20 cellular contexts compared by ENCODE assay signal in genomic region chr15:34128898-34129297, GRCh38. TPM values are rescaled to one million over a fixed set of nuclear protein-coding genes. Genes with fewer than 3 reads are reported as not detected.
DNase-seq lines count a peak whose midpoint lies in the region; ATAC-seq, FAIRE-seq and TF ChIP-seq lines count a peak whose summit lies in the region.
"Had no signal": no experiment of that assay in that cellular context is flagged by ENCODE, and none has a peak within 500 bp of the region (broad histone marks: within the 10 kb centered on the region; RNA-seq: fewer than 3 reads in every experiment).

No MANE protein-coding gene starts in this region.

- H3K27ac ChIP-seq in HepG2 (ENCODE audit: extremely low read length, insufficient read depth, low read length) (no peak overlapping the region), right lobe of liver (no peak overlapping the region), Panc1 (ENCODE audit: low read length) (no peak overlapping the region), keratinocyte (ENCODE audit: control insufficient read depth, insufficient read depth, low read length) (no peak overlapping the region), sigmoid colon (no peak overlapping the region)
- H3K27ac ChIP-seq: 22Rv1; BLaER1 treated with 17β-estradiol and CSF1 and Interleukin-3, amounts not matched to agents 10 nM and 100 nM; GM23248 had no signal

- H3K9ac ChIP-seq in HepG2 (ENCODE audit: insufficient read depth, low read depth, low read length) = no peak overlapping the region
- H3K9ac ChIP-seq in keratinocyte (ENCODE audit: control insufficient read depth, extremely low read depth, insufficient read depth, low read length) = no peak overlapping the region
- H3K9ac ChIP-seq: BLaER1 treated with 17β-estradiol and CSF1 and Interleukin-3, amounts not matched to agents 10 nM and 100 nM; GM23248 had no signal

- no peaks in the 10 kb centered on the region for H4K20me1 ChIP-seq in HepG2 (ENCODE audit: insufficient read depth, low read length)
- no peaks in the 10 kb centered on the region for H4K20me1 ChIP-seq in keratinocyte (ENCODE audit: control insufficient read depth, extremely low read depth, insufficient read depth, low read length)
- H4K20me1 ChIP-seq: BLaER1 treated with 17β-estradiol and CSF1 and Interleukin-3, amounts not matched to agents 10 nM and 100 nM had no signal

- FAIRE-seq in HepG2 (lab: Jason Lieb, UNC) (no peak), keratinocyte (lab: Jason Lieb, UNC) (peak; percentile 74)
- FAIRE-seq: A204.1, GM12892 had no signal

- no peak for TF ChIP-seq RAD21 in HepG2 (CRISPR knock-in tag; IDR thresholded peaks at IDR 0.05)

- CTCF ChIA-PET in HepG2 (lab: Yijun Ruan, JAX; ENCODE audit: low intra/inter-chr PET ratio, low total read pairs) = no interaction called here
- CTCF ChIA-PET in Panc1 (lab: Charles Lee) = no interaction called here

- intact Hi-C loops in HepG2 (cut with micrococcal nuclease; ENCODE audit: unreplicated experiment) = no loop called here
- intact Hi-C loops in right lobe of liver (cut with DNase I) = no loop called here
- intact Hi-C loops in Panc1 (cut with micrococcal nuclease; ENCODE audit: unreplicated experiment) = no loop called here
- intact Hi-C loops in sigmoid colon (cut with DNase I) = no loop called here

- no peak overlapping the region for H3K4me3 ChIP-seq in HepG2 (replicated peaks in 1 of 3; ENCODE audit: insufficient read depth in 1 of 3, low read depth in 2 of 3, low read length in 3 of 3)
- no peak overlapping the region for H3K4me3 ChIP-seq in right lobe of liver
- H3K4me3 ChIP-seq in Panc1 (ENCODE audit: low read depth in 2 of 2, low read length in 2 of 2) = no peak overlapping the region
- H3K4me3 ChIP-seq in keratinocyte (ENCODE audit: control insufficient read depth in 2 of 3, extremely low read depth in 1 of 3, insufficient read depth in 2 of 3, low read depth in 1 of 3, low read length in 3 of 3) = no peak overlapping the region
- H3K4me3 ChIP-seq in sigmoid colon = no peak overlapping the region
- H3K4me3 ChIP-seq: BLaER1 treated with 17β-estradiol and CSF1 and Interleukin-3, amounts not matched to agents 10 nM and 100 nM; GM23248 had no signal

- H3K79me2 ChIP-seq in HepG2 (ENCODE audit: insufficient read depth, low read length) (no peaks in the 10 kb centered on the region), keratinocyte (ENCODE audit: control insufficient read depth, insufficient read depth, low read length) (no peaks in the 10 kb centered on the region)

- ATAC-seq in HepG2 = no peak
- ATAC-seq in right lobe of liver = no peak
- no peak for ATAC-seq in Panc1
- ATAC-seq: HCT116 had no signal

- TF ChIP-seq POLR2A in HepG2 (IDR thresholded peaks at IDR 0.05; ENCODE audit: insufficient read depth in 1 of 2, low read depth in 2 of 2, low read length in 2 of 2) (no peak), right lobe of liver (IDR thresholded peaks at IDR 0.05) (no peak), sigmoid colon (IDR thresholded peaks at IDR 0.05) (no peak)

- H3K9me3 ChIP-seq in HepG2 (ENCODE audit: low read length) = no peaks in the 10 kb centered on the region
- H3K9me3 ChIP-seq in right lobe of liver = no peaks in the 10 kb centered on the region
- no peaks in the 10 kb centered on the region for H3K9me3 ChIP-seq in Panc1 (ENCODE audit: control insufficient read depth, insufficient read depth, low read depth, low read length)
- H3K9me3 ChIP-seq in keratinocyte (ENCODE audit: control insufficient read depth, low read depth, low read length) = no peaks in the 10 kb centered on the region
- H3K9me3 ChIP-seq in sigmoid colon = no peaks in the 10 kb centered on the region
- H3K9me3 ChIP-seq: BE2C; BLaER1 treated with 17β-estradiol and CSF1 and Interleukin-3, amounts not matched to agents 10 nM and 100 nM had no signal

- POLR2A ChIA-PET in HepG2 (lab: Yijun Ruan, JAX) (no interaction called here), Panc1 (lab: Charles Lee) (no interaction called here)

- no peaks in the 10 kb centered on the region for H3K27me3 ChIP-seq in HepG2 (ENCODE audit: control insufficient read depth in 1 of 2, insufficient read depth in 2 of 2, low read length in 2 of 2)
- no peaks in the 10 kb centered on the region for H3K27me3 ChIP-seq in right lobe of liver
- H3K27me3 ChIP-seq in Panc1 (ENCODE audit: control insufficient read depth, insufficient read depth, low read length) = no peaks in the 10 kb centered on the region
- H3K27me3 ChIP-seq in keratinocyte (ENCODE audit: control insufficient read depth, extremely low read depth, insufficient read depth, low read length) = no peaks in the 10 kb centered on the region
- H3K27me3 ChIP-seq in sigmoid colon = no peaks in the 10 kb centered on the region
- H3K27me3 ChIP-seq: BE2C; BLaER1 treated with 17β-estradiol and CSF1 and Interleukin-3, amounts not matched to agents 10 nM and 100 nM had no signal

- DNase-seq in HepG2 (ENCODE audit: low spot score) = no peak
- no peak for DNase-seq in right lobe of liver
- DNase-seq in Panc1 (ENCODE audit: low read depth, low spot score) = no peak
- no peak for DNase-seq in keratinocyte (ENCODE audit: low read depth, low spot score)
- no peak for DNase-seq in sigmoid colon
- no peak for DNase-seq in NCI-H524 (lab: John Stamatoyannopoulos, UW)
- DNase-seq: ACHN; AML-193; BE2C; CD4-positive, alpha-beta T cell; CD8-positive, alpha-beta memory T cell; DMS53; DMS79 treated with DMSO at 0.1 percent for 48 hours; GM23248; H9 had no signal

- TF ChIP-seq CTCF in HepG2 (CRISPR knock-in tag; IDR thresholded peaks at IDR 0.05) (no peak), right lobe of liver (IDR thresholded peaks at IDR 0.05) (no peak), Panc1 (IDR thresholded peaks at IDR 0.05) (no peak), keratinocyte (optimal IDR thresholded peaks at IDR 0.05 in 1 of 3, IDR thresholded peaks at IDR 0.05 in 1 of 3, conservative IDR thresholded peaks at IDR 0.05 in 1 of 3; ENCODE audit: extremely low read depth in 1 of 3, insufficient read depth in 2 of 3, low read length in 3 of 3) (no peak), sigmoid colon (IDR thresholded peaks at IDR 0.05) (no peak)

- 46% methylated on average over 2 of the region's 2 CpGs for WGBS in HepG2 (ENCODE audit: low lambda C conversion rate)
- 50% methylated on average over 2 of the region's 2 CpGs for WGBS in right lobe of liver (ENCODE audit: insufficient coverage, low coverage, low lambda C conversion rate, missing lambda C conversion rate)
- 48% methylated on average over 2 of the region's 2 CpGs for WGBS in sigmoid colon, 2 donors

- dilution Hi-C loops in keratinocyte (cut with MboI; ENCODE audit: extremely low pct_ligation_motif_present, low sequenced_read_pairs) = no loop called here

- in situ Hi-C loops in HepG2 (cut with HindIII; ENCODE audit: extremely low pct_ligation_motif_present, low pct_unique_long_range_greater_than_20kb) = no loop called here
- in situ Hi-C loops in Panc1 (cut with HindIII; ENCODE audit: low pct_unique_long_range_greater_than_20kb, low sequenced_read_pairs) = no loop called here

- TF ChIP-seq EP300 in HepG2 (IDR thresholded peaks at IDR 0.05; ENCODE audit: low read depth in 2 of 2, low read length in 2 of 2) (no peak), HepG2 (CRISPR knock-in tag; IDR thresholded peaks at IDR 0.05; ENCODE audit: borderline replicate concordance) (no peak), sigmoid colon (IDR thresholded peaks at IDR 0.05) (no peak)

- BruUV-seq in HepG2 (replicated peaks; lab: Mats Ljungman, UMichigan) (no TSS peak), Panc1 (replicated peaks; lab: Mats Ljungman, UMichigan) (TSS peak; percentile 18)

- no peak overlapping the region for H2AFZ ChIP-seq in HepG2 (ENCODE audit: low read length)
- H2AFZ ChIP-seq in keratinocyte (ENCODE audit: control insufficient read depth, low read length) = no peak overlapping the region
- H2AFZ ChIP-seq: GM23248 had no signal

- H3K9me1 ChIP-seq in keratinocyte (ENCODE audit: control insufficient read depth, extremely low read depth, insufficient read depth, low read length) = no peaks in the 10 kb centered on the region

- H3K4me2 ChIP-seq in HepG2 (ENCODE audit: low read depth, low read length) (no peak overlapping the region), keratinocyte (ENCODE audit: control insufficient read depth, extremely low read depth, insufficient read depth, low read depth, low read length) (no peak overlapping the region)
- H3K4me2 ChIP-seq: BLaER1 treated with 17β-estradiol and CSF1 and Interleukin-3, amounts not matched to agents 10 nM and 100 nM had no signal

- H3K4me1 ChIP-seq in HepG2 (ENCODE audit: insufficient read depth, low read length) (peaks cover 11% of the 10 kb centered on the region; the same call in 1 of the 2 replicates), right lobe of liver (no peaks in the 10 kb centered on the region), Panc1 (ENCODE audit: control insufficient read depth, insufficient read depth, low read length) (no peaks in the 10 kb centered on the region), keratinocyte (ENCODE audit: control insufficient read depth, extremely low read depth, insufficient read depth, low read length) (no peaks in the 10 kb centered on the region), sigmoid colon (no peaks in the 10 kb centered on the region)
- H3K4me1 ChIP-seq: BE2C; BLaER1 treated with 17β-estradiol and CSF1 and Interleukin-3, amounts not matched to agents 10 nM and 100 nM had no signal

- no peaks in the 10 kb centered on the region for H3K36me3 ChIP-seq in HepG2 (replicated peaks in 1 of 2; ENCODE audit: control insufficient read depth in 1 of 2, insufficient read depth in 2 of 2, low read length in 2 of 2)
- no peaks in the 10 kb centered on the region for H3K36me3 ChIP-seq in right lobe of liver
- H3K36me3 ChIP-seq in Panc1 (ENCODE audit: control insufficient read depth, insufficient read depth, low read length) = no peaks in the 10 kb centered on the region
- no peaks in the 10 kb centered on the region for H3K36me3 ChIP-seq in keratinocyte (ENCODE audit: control insufficient read depth in 2 of 2, extremely low read depth in 1 of 2, insufficient read depth in 2 of 2, low read length in 2 of 2)
- no peaks in the 10 kb centered on the region for H3K36me3 ChIP-seq in sigmoid colon
- H3K36me3 ChIP-seq: BE2C had no signal

RNA-seq across cellular contexts. Expression of gene PGBD4, which starts 27.0 kb away (rescaled TPM):
- total RNA-seq in HepG2 (2016; rRNA removed; fragmentation: Illumina TruSeq; extraction: Trizol) = 1.3 and 1.4 TPM in 2 replicates
- 0.20 and 0.26 TPM in 2 replicates for total RNA-seq in HepG2 (2016; cell fraction: cytosol; rRNA removed; fragmentation: Illumina TruSeq; extraction: Trizol; ENCODE audit: low read depth)
- total RNA-seq in HepG2 (2016; cell fraction: insoluble cytoplasmic fraction; rRNA removed; fragmentation: Illumina TruSeq; extraction: Trizol) = 1.4 and 1.5 TPM in 2 replicates
- total RNA-seq in HepG2 (2016; cell fraction: membrane; rRNA removed; fragmentation: Illumina TruSeq; extraction: Trizol) = 0.62 and 0.71 TPM in 2 replicates
- total RNA-seq in HepG2 (2016; cell fraction: nucleus; rRNA removed; fragmentation: Illumina TruSeq; extraction: Trizol) = 2.6 and 2.7 TPM in 2 replicates
- 1.7 TPM in 2 replicates for polyA plus RNA-seq in HepG2 (2011; rRNA removed)
- polyA plus RNA-seq in HepG2 (2011; cell fraction: cytosol; rRNA removed) = 0.56 and 0.78 TPM in 2 replicates
- polyA plus RNA-seq in HepG2 (2011; cell fraction: nucleus; rRNA removed) = 1.2 and 2.2 TPM in 2 replicates
- 0.85 and 1.2 TPM in 2 replicates for polyA plus RNA-seq in HepG2 (2012)
- 0.07 and 0.09 TPM in 2 replicates for polyA plus RNA-seq in HepG2 (2016; cell fraction: cytosol; fragmentation: Illumina TruSeq; extraction: Trizol; ENCODE audit: low read depth)
- 0.69 and 0.86 TPM in 2 replicates for polyA plus RNA-seq in HepG2 (2016; cell fraction: insoluble cytoplasmic fraction; fragmentation: Illumina TruSeq; extraction: Trizol; ENCODE audit: low read depth)
- 0.29 and 0.44 TPM in 2 replicates for polyA plus RNA-seq in HepG2 (2016; cell fraction: membrane; fragmentation: Illumina TruSeq; extraction: Trizol; ENCODE audit: low read depth)
- 3.0 and 3.8 TPM in 2 replicates for polyA plus RNA-seq in HepG2 (2016; cell fraction: nucleus; fragmentation: Illumina TruSeq; extraction: Trizol; ENCODE audit: insufficient read depth, low read depth)
- polyA minus RNA-seq in HepG2 (2011; rRNA and poly(A)+ RNA removed; ENCODE audit: low replicate concordance) = 0.82 and 2.4 TPM in 2 replicates
- 0.49 and 0.62 TPM in 2 replicates for polyA minus RNA-seq in HepG2 (2011; cell fraction: cytosol; rRNA and poly(A)+ RNA removed)
- 3.9 and 5.2 TPM in 2 replicates for polyA minus RNA-seq in HepG2 (2011; cell fraction: nucleus; rRNA and poly(A)+ RNA removed)
- under 1 TPM; 0.56 to 0.98 (median 0.83) TPM for total RNA-seq in right lobe of liver
- total RNA-seq in Panc1 (2021; ENCODE audit: unreplicated experiment) = 2.3 TPM
- 1.1 TPM for polyA plus RNA-seq in Panc1 (2012; ENCODE audit: insufficient read length)
- polyA plus RNA-seq in keratinocyte = 1.1 to 2.7 TPM (median 2.3 TPM) in 3 replicates
- 1.4 TPM for polyA plus RNA-seq in keratinocyte (2011; ENCODE audit: low read depth)
- polyA plus RNA-seq in keratinocyte (2011; cell fraction: cytosol; rRNA removed) = 0.51 and 0.88 TPM in 2 replicates
- 4.6 and 5.0 TPM in 2 replicates for polyA plus RNA-seq in keratinocyte (2011; cell fraction: nucleus; rRNA removed)
- polyA plus RNA-seq in keratinocyte (2012; ENCODE audit: low replicate concordance) = 0.68 and 1.3 TPM in 2 replicates
- 0.39 to 1.9 TPM (median 1.6 TPM) in 3 replicates for polyA minus RNA-seq in keratinocyte
- polyA minus RNA-seq in keratinocyte (2011; cell fraction: cytosol; rRNA and poly(A)+ RNA removed) = 0.96 TPM
- polyA minus RNA-seq in keratinocyte (2011; cell fraction: nucleus; rRNA and poly(A)+ RNA removed) = 1.4 and 2.1 TPM in 2 replicates
- total RNA-seq in sigmoid colon = 1 to 10 TPM in 3 of 4 donors, under 1 TPM in 1; 0.54 to 1.4 (median 1.4) TPM
- polyA plus RNA-seq in sigmoid colon = 1 to 10 TPM in 1 of 3 donors, under 1 TPM in 2; under 0.01 to 1.3 (median 0.23) TPM

RNA-seq across cellular contexts. Expression of gene EMC7, which starts 27.2 kb away (rescaled TPM):
- 29.3 and 46.8 TPM in 2 replicates for total RNA-seq in HepG2 (2016; rRNA removed; fragmentation: Illumina TruSeq; extraction: Trizol)
- total RNA-seq in HepG2 (2016; cell fraction: cytosol; rRNA removed; fragmentation: Illumina TruSeq; extraction: Trizol; ENCODE audit: low read depth) = 8.5 and 12.1 TPM in 2 replicates
- total RNA-seq in HepG2 (2016; cell fraction: insoluble cytoplasmic fraction; rRNA removed; fragmentation: Illumina TruSeq; extraction: Trizol) = 28.3 and 50.5 TPM in 2 replicates
- total RNA-seq in HepG2 (2016; cell fraction: membrane; rRNA removed; fragmentation: Illumina TruSeq; extraction: Trizol) = 14.4 and 17.9 TPM in 2 replicates
- 44.7 and 53.5 TPM in 2 replicates for total RNA-seq in HepG2 (2016; cell fraction: nucleus; rRNA removed; fragmentation: Illumina TruSeq; extraction: Trizol)
- 97.7 and 113 TPM in 2 replicates for polyA plus RNA-seq in HepG2 (2011; rRNA removed)
- 45.6 and 79.3 TPM in 2 replicates for polyA plus RNA-seq in HepG2 (2011; cell fraction: cytosol; rRNA removed)
- polyA plus RNA-seq in HepG2 (2011; cell fraction: nucleus; rRNA removed) = 21.2 and 28.7 TPM in 2 replicates
- 95.9 and 114 TPM in 2 replicates for polyA plus RNA-seq in HepG2 (2012)
- polyA plus RNA-seq in HepG2 (2016; cell fraction: cytosol; fragmentation: Illumina TruSeq; extraction: Trizol; ENCODE audit: low read depth) = 18.6 and 20.7 TPM in 2 replicates
- polyA plus RNA-seq in HepG2 (2016; cell fraction: insoluble cytoplasmic fraction; fragmentation: Illumina TruSeq; extraction: Trizol; ENCODE audit: low read depth) = 53.3 and 55.1 TPM in 2 replicates
- polyA plus RNA-seq in HepG2 (2016; cell fraction: membrane; fragmentation: Illumina TruSeq; extraction: Trizol; ENCODE audit: low read depth) = 20.8 and 21.4 TPM in 2 replicates
- 131 and 150 TPM in 2 replicates for polyA plus RNA-seq in HepG2 (2016; cell fraction: nucleus; fragmentation: Illumina TruSeq; extraction: Trizol; ENCODE audit: insufficient read depth, low read depth)
- polyA minus RNA-seq in HepG2 (2011; rRNA and poly(A)+ RNA removed; ENCODE audit: low replicate concordance) = 11.7 and 31.8 TPM in 2 replicates
- polyA minus RNA-seq in HepG2 (2011; cell fraction: cytosol; rRNA and poly(A)+ RNA removed) = 14.9 and 16.0 TPM in 2 replicates
- polyA minus RNA-seq in HepG2 (2011; cell fraction: nucleus; rRNA and poly(A)+ RNA removed) = 11.6 and 16.4 TPM in 2 replicates
- 10 to 100 TPM; 30.4 to 49.4 (median 41.6) TPM for total RNA-seq in right lobe of liver
- total RNA-seq in Panc1 (2021; ENCODE audit: unreplicated experiment) = 79.6 TPM
- 84.1 TPM for polyA plus RNA-seq in Panc1 (2012; ENCODE audit: insufficient read length)
- 68.2 to 101 TPM (median 77.3 TPM) in 3 replicates for polyA plus RNA-seq in keratinocyte
- 149 TPM for polyA plus RNA-seq in keratinocyte (2011; ENCODE audit: low read depth)
- polyA plus RNA-seq in keratinocyte (2011; cell fraction: cytosol; rRNA removed) = 51.3 and 82.7 TPM in 2 replicates
- polyA plus RNA-seq in keratinocyte (2011; cell fraction: nucleus; rRNA removed) = 82.1 and 105 TPM in 2 replicates
- 80.0 and 104 TPM in 2 replicates for polyA plus RNA-seq in keratinocyte (2012; ENCODE audit: low replicate concordance)
- polyA minus RNA-seq in keratinocyte = 18.0 to 36.0 TPM (median 22.1 TPM) in 3 replicates
- 20.0 TPM for polyA minus RNA-seq in keratinocyte (2011; cell fraction: cytosol; rRNA and poly(A)+ RNA removed)
- 15.0 and 20.9 TPM in 2 replicates for polyA minus RNA-seq in keratinocyte (2011; cell fraction: nucleus; rRNA and poly(A)+ RNA removed)
- total RNA-seq in sigmoid colon = 10 to 100 TPM; 34.8 to 55.1 (median 47.7) TPM
- 10 to 100 TPM; 15.0 to 75.8 (median 21.5) TPM for polyA plus RNA-seq in sigmoid colon
